1 cellular context compared by ENCODE assay signal in the genomic region with DNA sequence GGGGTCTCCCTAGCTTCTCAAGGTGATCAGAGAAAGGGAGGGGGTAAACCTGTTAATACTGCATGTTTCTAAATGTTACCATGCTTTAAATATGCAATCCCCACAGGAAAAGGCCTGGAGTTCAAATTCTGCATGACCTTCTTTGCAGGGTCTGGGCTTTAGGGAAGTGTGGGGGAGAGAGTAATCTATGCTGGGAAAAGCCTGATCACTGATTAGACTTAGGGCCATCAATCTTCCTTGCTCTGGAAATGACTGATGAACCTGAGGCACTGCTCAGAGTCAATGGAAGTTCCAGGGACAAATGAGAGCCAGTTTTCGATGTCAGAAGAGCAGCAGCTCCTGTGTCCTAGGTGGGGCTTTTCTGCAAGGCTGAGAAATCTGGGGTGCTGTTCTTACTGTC.
TF ChIP-seq lines count a peak whose summit lies in the region.

No MANE protein-coding gene starts in this region.

TF ChIP-seq in K562, 482 proteins besides CTCF, POLR2A, EP300 and RAD21:
- no peak for TF ChIP-seq GATAD2B (IDR thresholded peaks at IDR 0.05; ENCODE audit: borderline replicate concordance)
- peak; percentile 7 for TF ChIP-seq MEIS2 (IDR thresholded peaks at IDR 0.05; ENCODE audit: partially characterized antibody)
TF ChIP-seq in K562: peak in this region for 1.
